Comparison of ENCODE assay signal across 17 cellular contexts in the genomic region with DNA sequence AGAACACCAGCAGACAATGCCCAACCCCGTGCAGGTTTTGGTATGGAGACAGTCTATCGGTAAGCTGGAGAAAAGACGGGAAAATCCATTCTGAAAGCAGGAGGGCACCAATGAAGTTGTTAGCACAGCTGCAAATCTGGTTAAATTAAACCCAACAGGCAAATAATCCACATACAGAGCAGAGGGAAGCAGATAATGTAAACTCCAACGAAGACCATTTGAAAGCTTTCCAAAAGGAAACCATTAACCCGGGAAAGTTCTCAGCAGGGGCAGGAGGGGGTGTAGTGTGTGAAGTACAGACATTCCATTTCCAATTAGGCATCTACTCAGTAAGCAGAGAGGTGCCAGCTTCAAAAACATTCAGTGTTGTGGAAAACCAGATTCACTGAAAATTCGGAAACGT. TPM values are rescaled to one million over a fixed set of nuclear protein-coding genes. Genes with fewer than 3 reads are reported as not detected.
DNase-seq lines count a peak whose midpoint lies in the region; ATAC-seq and TF ChIP-seq lines count a peak whose summit lies in the region.
"Had no signal": no experiment of that assay in that cellular context is flagged by ENCODE, and none has a peak within 500 bp of the region (broad histone marks: within the 10 kb centered on the region; RNA-seq: fewer than 3 reads in every experiment).

No MANE protein-coding gene starts in this region.

- H3K9ac ChIP-seq in mesendoderm (ENCODE audit: low read length), result no peak overlapping the region
- H3K9ac ChIP-seq: GM23248 had no signal

- H3K27me3 ChIP-seq in mesendoderm (ENCODE audit: insufficient read depth, low read length, poor library complexity), result no peaks in the 10 kb centered on the region

- H3K4me3 ChIP-seq in mesendoderm (ENCODE audit: low read length), result no peak overlapping the region
- H3K4me3 ChIP-seq: adrenal gland, GM23248, heart right ventricle had no signal

- H3K9me3 Mint-ChIP-seq in chondrocyte (ENCODE audit: low read depth), result no peaks in the 10 kb centered on the region
- H3K9me3 Mint-ChIP-seq: activated CD8-positive, alpha-beta T cell treated with anti-CD3 and anti-CD28 coated beads for 36 hours; activated T-helper 1 cell treated with anti-CD3 and anti-CD28 coated beads, Interleukin-12 subunit alpha, Interleukin-12 subunit beta, Interleukin-2, Interleukin-4 antibody, amounts not matched to agents 30 ng/mL and 10 ng/mL and 1 ng/mL, durations not matched to agents 14 hours and 24 hours and 36 hours had no signal

- no peaks in the 10 kb centered on the region for H3K36me3 Mint-ChIP-seq in chondrocyte (ENCODE audit: low read depth)

- H3K4me2 ChIP-seq in mesendoderm (ENCODE audit: low read length), result no peak overlapping the region

- H3K4me1 Mint-ChIP-seq in chondrocyte (ENCODE audit: low read depth), result peaks cover 8% of the 10 kb centered on the region

- H3K36me3 ChIP-seq in mesendoderm (ENCODE audit: control insufficient read depth, insufficient read depth, low read length), result no peaks in the 10 kb centered on the region
- H3K36me3 ChIP-seq: adrenal gland, heart right ventricle had no signal

- DNase-seq in NCI-H2029 treated with DMSO at 0.1 percent for 48 hours (lab: John Stamatoyannopoulos, UW) (peak; percentile 19), chondrocyte (ENCODE audit: low spot score) (no peak), mesendoderm (peak; percentile 62), NCI-H1048 (lab: John Stamatoyannopoulos, UW) (no peak), NCI-H524 treated with DMSO at 0.1 percent for 48 hours (lab: John Stamatoyannopoulos, UW) (no peak), ureter (ENCODE audit: low spot score) (no peak)
- DNase-seq: activated CD8-positive, alpha-beta T cell treated with anti-CD3 and anti-CD28 coated beads for 36 hours; adrenal gland; GM23248; heart right ventricle; NCI-H226; stimulated activated CD4-positive, alpha-beta T cell treated with anti-CD3 and anti-CD28 coated beads, Interleukin-2, amount 100 ng/mL, for 24 hours; trophoblast cell had no signal

- H4K5ac ChIP-seq in mesendoderm (ENCODE audit: low read length), result no peak overlapping the region

- no peak overlapping the region for H2AK5ac ChIP-seq in mesendoderm (ENCODE audit: low read length)

- no peak overlapping the region for H2BK120ac ChIP-seq in mesendoderm (ENCODE audit: low read depth, low read length)

- no peak overlapping the region for H2BK15ac ChIP-seq in mesendoderm (replicated peaks; ENCODE audit: low read depth)

- no CpG with 5 or more reads among the region's 7 CpGs for WGBS in mesendoderm (ENCODE audit: extremely low coverage, insufficient coverage, low lambda C conversion rate)

- peaks cover 3% of the 10 kb centered on the region for H3K4me1 ChIP-seq in mesendoderm (ENCODE audit: control insufficient read depth, low read depth, low read length)
- H3K4me1 ChIP-seq: adrenal gland, heart right ventricle had no signal

- no peak overlapping the region for H3K27ac Mint-ChIP-seq in chondrocyte (ENCODE audit: unreplicated experiment)
- H3K27ac Mint-ChIP-seq: activated CD8-positive, alpha-beta T cell treated with anti-CD3 and anti-CD28 coated beads for 36 hours had no signal

- H4K8ac ChIP-seq in mesendoderm (ENCODE audit: low read depth, low read length), result no peak overlapping the region

- H3K18ac ChIP-seq in mesendoderm (ENCODE audit: low read length), result no peak overlapping the region

- H3K27ac ChIP-seq in C4-2B (peak overlapping the region; percentile 49), mesendoderm (ENCODE audit: low read depth, low read length) (no peak overlapping the region)
- H3K27ac ChIP-seq: adrenal gland, GM23248, heart right ventricle had no signal

- H3K23ac ChIP-seq in mesendoderm (ENCODE audit: low read length), result no peak overlapping the region

- TF ChIP-seq CTCF in C4-2B (conservative IDR thresholded peaks at IDR 0.05), result no peak
- peak; percentile 22 for TF ChIP-seq CTCF in chondrocyte (IDR thresholded peaks at IDR 0.05)

- H3K79me1 ChIP-seq in mesendoderm (ENCODE audit: low read length), result no peaks in the 10 kb centered on the region

- ATAC-seq in GM21576 (IDR thresholded peaks at IDR 0.05; ENCODE audit: unreplicated experiment), result no peak
- ATAC-seq: activated CD8-positive, alpha-beta T cell treated with anti-CD3 and anti-CD28 coated beads for 36 hours; heart right ventricle had no signal

- H2BK5ac ChIP-seq in mesendoderm (ENCODE audit: low read length), result no peak overlapping the region

- no peak overlapping the region for H3K4ac ChIP-seq in mesendoderm (ENCODE audit: low read depth, low read length)

- peaks cover 39% of the 10 kb centered on the region for H3K27me3 Mint-ChIP-seq in chondrocyte (ENCODE audit: low read depth)
- H3K27me3 Mint-ChIP-seq: activated CD8-positive, alpha-beta T cell treated with anti-CD3 and anti-CD28 coated beads for 36 hours had no signal

- no peak overlapping the region for H3K56ac ChIP-seq in mesendoderm (ENCODE audit: low read length)

- no peaks in the 10 kb centered on the region for H3K79me2 ChIP-seq in mesendoderm (ENCODE audit: control insufficient read depth, insufficient read depth, low read length)

- H3K4me3 Mint-ChIP-seq in chondrocyte (ENCODE audit: unreplicated experiment), result no peak overlapping the region
- H3K4me3 Mint-ChIP-seq: activated CD8-positive, alpha-beta T cell treated with anti-CD3 and anti-CD28 coated beads for 36 hours; activated T-helper 1 cell treated with anti-CD3 and anti-CD28 coated beads, Interleukin-12 subunit alpha, Interleukin-12 subunit beta, Interleukin-2, Interleukin-4 antibody, amounts not matched to agents 30 ng/mL and 10 ng/mL and 1 ng/mL, durations not matched to agents 14 hours and 24 hours and 36 hours had no signal

RNA-seq across cellular contexts. Expression of a gene that starts 10.3 kb away (rescaled TPM):
- not detected in 3 replicates for total RNA-seq in chondrocyte
- polyA plus RNA-seq in mesendoderm (2013, experiment 1 of 2), result 0.17 TPM
- 0.10 TPM for polyA plus RNA-seq in mesendoderm (2013, experiment 2 of 2)
- total RNA-seq in ureter, result 0.96 TPM
- total RNA-seq: adrenal gland, GM23248, myocyte had no signal
- polyA plus RNA-seq: adrenal gland, GM23248, heart right ventricle had no signal

Comparison
In these comparisons a context has a peak if more than half of its experiments do, and no peak if none do; other contexts are left out.
1. DNase-seq: peak in NCI-H2029 treated with DMSO at 0.1 percent for 48 hours (single experiment) and mesendoderm (single experiment); none in chondrocyte (single experiment), NCI-H1048 (single experiment), NCI-H524 treated with DMSO at 0.1 percent for 48 hours (single experiment) and ureter (single experiment).